In the genomic region with DNA sequence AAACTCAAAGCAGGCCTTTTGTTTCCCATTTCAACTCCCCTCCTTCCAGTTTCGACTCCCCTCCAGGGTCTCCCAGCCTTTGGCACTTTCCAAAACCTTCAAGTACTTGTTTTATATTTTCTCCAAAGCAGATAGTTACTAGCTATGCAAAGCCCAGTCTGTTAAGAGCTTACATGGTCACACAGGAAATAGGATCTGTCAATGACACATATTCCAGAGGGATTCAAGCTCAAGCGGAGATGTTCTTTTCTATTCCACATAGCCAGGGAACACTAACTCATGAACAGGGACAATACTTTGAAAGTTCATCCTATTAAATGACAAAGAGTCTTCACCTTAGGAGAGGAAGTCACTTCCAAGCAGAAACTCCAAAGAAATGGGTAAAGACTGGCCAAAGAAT, we compare ENCODE assay signal across 15 cellular contexts. TPM values are rescaled to one million over a fixed set of nuclear protein-coding genes. Genes with fewer than 3 reads are reported as not detected.
DNase-seq lines count a peak whose midpoint lies in the region; ATAC-seq and TF ChIP-seq lines count a peak whose summit lies in the region.
"Had no signal": no experiment of that assay in that cellular context is flagged by ENCODE, and none has a peak within 500 bp of the region (broad histone marks: within the 10 kb centered on the region; RNA-seq: fewer than 3 reads in every experiment).

No MANE protein-coding gene starts in this region.

- H3K9me3 Mint-ChIP-seq in activated naive CD4-positive, alpha-beta T cell treated with anti-CD3 and anti-CD28 coated beads, Interleukin-2, amount 50 U/mL, for 24 hours = no peaks in the 10 kb centered on the region
- H3K9me3 Mint-ChIP-seq: brain had no signal

- H2AFZ ChIP-seq in fibroblast of lung (ENCODE audit: low read length) (no peak overlapping the region), smooth muscle cell (ENCODE audit: low read depth) (no peak overlapping the region)

- H3K27ac Mint-ChIP-seq in activated naive CD4-positive, alpha-beta T cell treated with anti-CD3 and anti-CD28 coated beads, Interleukin-2, amount 50 U/mL, for 24 hours = peak overlapping the region; percentile 18
- H3K27ac Mint-ChIP-seq: brain had no signal

- no peaks in the 10 kb centered on the region for H3K9me3 ChIP-seq in SJSA1 (replicated peaks)
- H3K9me3 ChIP-seq in fibroblast of lung (ENCODE audit: control insufficient read depth, insufficient read depth, low read depth, low read length) = no peaks in the 10 kb centered on the region
- H3K9me3 ChIP-seq in smooth muscle cell (replicated peaks; ENCODE audit: low read depth) = no peaks in the 10 kb centered on the region

- H3K9ac ChIP-seq in fibroblast of lung (ENCODE audit: insufficient read depth, low read length) = no peak overlapping the region
- peak overlapping the region; percentile 7 for H3K9ac ChIP-seq in smooth muscle cell (ENCODE audit: low read depth)

- peaks cover 47% of the 10 kb centered on the region for H3K79me2 ChIP-seq in fibroblast of lung (ENCODE audit: control insufficient read depth, insufficient read depth, low read length)
- H3K79me2 ChIP-seq in smooth muscle cell (ENCODE audit: low read depth) = peaks cover 28% of the 10 kb centered on the region

- H3K4me3 Mint-ChIP-seq in activated naive CD4-positive, alpha-beta T cell treated with anti-CD3 and anti-CD28 coated beads, Interleukin-2, amount 50 U/mL, for 24 hours = no peak overlapping the region
- H3K4me3 Mint-ChIP-seq: brain had no signal

- ATAC-seq in left colon = no peak

- H3F3A ChIP-seq in smooth muscle cell (ENCODE audit: low read depth) = peaks cover 6% of the 10 kb centered on the region

- no peaks in the 10 kb centered on the region for H3K27me3 Mint-ChIP-seq in activated naive CD4-positive, alpha-beta T cell treated with anti-CD3 and anti-CD28 coated beads, Interleukin-2, amount 50 U/mL, for 24 hours
- H3K27me3 Mint-ChIP-seq: brain had no signal

- TF ChIP-seq CTCF in fibroblast of lung (conservative IDR thresholded peaks at IDR 0.05 in 1 of 2, IDR thresholded peaks at IDR 0.05 in 1 of 2; ENCODE audit: low read depth in 1 of 2, low read length in 2 of 2) (no peak), smooth muscle cell (IDR thresholded peaks at IDR 0.05; ENCODE audit: borderline replicate concordance, insufficient read depth, poor library complexity, severe bottlenecking) (no peak), lower leg skin (IDR thresholded peaks at IDR 0.05) (no peak)

- intact Hi-C loops in left colon (cut with DNase I, micrococcal nuclease) (no loop called here), lower leg skin (cut with DNase I; ENCODE audit: low total_unique reads) (no loop called here)

- H3K4me1 ChIP-seq in SJSA1 (replicated peaks) (peaks cover 19% of the 10 kb centered on the region), fibroblast of lung (ENCODE audit: control insufficient read depth, extremely low read depth, insufficient read depth, low read length) (peaks cover 5% of the 10 kb centered on the region), smooth muscle cell (ENCODE audit: low read depth) (peaks cover 6% of the 10 kb centered on the region)

- H3K36me3 Mint-ChIP-seq in activated naive CD4-positive, alpha-beta T cell treated with anti-CD3 and anti-CD28 coated beads, Interleukin-2, amount 50 U/mL, for 24 hours = peaks cover 22% of the 10 kb centered on the region
- H3K36me3 Mint-ChIP-seq: brain had no signal

- H3K27me3 ChIP-seq in SJSA1 (replicated peaks) = no peaks in the 10 kb centered on the region
- H3K27me3 ChIP-seq in fibroblast of lung (ENCODE audit: control insufficient read depth, insufficient read depth, low read length) = no peaks in the 10 kb centered on the region
- no peaks in the 10 kb centered on the region for H3K27me3 ChIP-seq in smooth muscle cell (ENCODE audit: low read depth)

- H3K4me2 ChIP-seq in fibroblast of lung (ENCODE audit: extremely low read depth, insufficient read depth, low read length) (peak overlapping the region; percentile 46), smooth muscle cell (peak overlapping the region; percentile 62)

- DNase-seq in activated naive CD4-positive, alpha-beta T cell treated with Interleukin-2 at 50 U/mL for 16 hours = no peak
- peak in 1 of 2 experiments; percentile 14 for DNase-seq in SJSA1 (ENCODE audit: low read depth in 1 of 2, low spot score in 2 of 2)
- DNase-seq in fibroblast of lung (ENCODE audit: low read depth in 2 of 2) = peak; percentile 31 to 49
- DNase-seq in smooth muscle cell (lab: John Stamatoyannopoulos, UW; ENCODE audit: unreplicated experiment) = no peak
- DNase-seq in left colon = no peak
- no peak for DNase-seq in lower leg skin (ENCODE audit: low spot score in 2 of 2)
- DNase-seq in LoVo (ENCODE audit: low spot score) = no peak
- DNase-seq: AML-193, DMS53, NCI-H2107, posterior cingulate gyrus had no signal

- H3K4me1 Mint-ChIP-seq in activated naive CD4-positive, alpha-beta T cell treated with anti-CD3 and anti-CD28 coated beads, Interleukin-2, amount 50 U/mL, for 24 hours = peaks cover 82% of the 10 kb centered on the region

- H3K27ac ChIP-seq in SJSA1 (peak overlapping the region; percentile 76), fibroblast of lung (ENCODE audit: insufficient read depth, low read length) (peak overlapping the region; percentile 62), smooth muscle cell (ENCODE audit: low read depth) (peak overlapping the region; percentile 89)
- H3K27ac ChIP-seq: SK-N-MC, VCaP had no signal

- 65% methylated on average over 2 of the region's 2 CpGs for WGBS in smooth muscle cell (ENCODE audit: low lambda C conversion rate)
- 89 to 99% methylated on average over 2 of the region's 2 CpGs for WGBS in lower leg skin, 2 donors

- no peak overlapping the region for H3K4me3 ChIP-seq in SJSA1
- no peak overlapping the region for H3K4me3 ChIP-seq in fibroblast of lung (replicated peaks in 1 of 4; ENCODE audit: control extremely low read depth in 1 of 4, insufficient read depth in 1 of 4, low read depth in 3 of 4, low read length in 4 of 4)
- H3K4me3 ChIP-seq in smooth muscle cell = no peak overlapping the region
- no peak overlapping the region for H3K4me3 ChIP-seq in lower leg skin (ENCODE audit: low read depth, poor library complexity, severe bottlenecking)
- H3K4me3 ChIP-seq: SK-N-MC had no signal

- H3K36me3 ChIP-seq in SJSA1 (peaks cover 5% of the 10 kb centered on the region; the same call in 1 of the 2 replicates), fibroblast of lung (ENCODE audit: control insufficient read depth, insufficient read depth, low read length) (no peaks in the 10 kb centered on the region), smooth muscle cell (ENCODE audit: low read depth) (no peaks in the 10 kb centered on the region)

- H4K20me1 ChIP-seq in fibroblast of lung (ENCODE audit: control insufficient read depth, extremely low read depth, insufficient read depth, low read length) = no peaks in the 10 kb centered on the region
- peaks cover 28% of the 10 kb centered on the region for H4K20me1 ChIP-seq in smooth muscle cell (ENCODE audit: low read depth)

- TF ChIP-seq POLR2A in lower leg skin (IDR thresholded peaks at IDR 0.05) = no peak

RNA-seq across cellular contexts. Expression of a gene that starts 18.6 kb away (rescaled TPM):
- total RNA-seq in SJSA1 (2014; rRNA removed; shearing (Covaris generic)) = 50.6 and 53.7 TPM in 2 replicates
- total RNA-seq in fibroblast of lung = 64.2 and 87.4 TPM in 2 replicates
- polyA plus RNA-seq in fibroblast of lung = 56.8 and 65.0 TPM in 2 replicates
- 53.4 and 61.0 TPM in 2 replicates for polyA plus RNA-seq in fibroblast of lung (2012)
- 5.3 and 7.1 TPM in 2 replicates for polyA minus RNA-seq in fibroblast of lung (ENCODE audit: low replicate concordance)
- 45.4 and 59.1 TPM in 2 replicates for total RNA-seq in smooth muscle cell
- 34.6 and 40.3 TPM in 2 replicates for polyA plus RNA-seq in smooth muscle cell
- total RNA-seq in left colon = 100 to 1,000 TPM; 210 to 246 TPM
- total RNA-seq in lower leg skin = 10 to 100 TPM; 38.7 to 42.9 (median 41.3) TPM

Comparison
In these comparisons a context has a peak if more than half of its experiments do, and no peak if none do; other contexts are left out.
1. DNase-seq: peak in fibroblast of lung (2 of 2); none in activated naive CD4-positive, alpha-beta T cell treated with Interleukin-2 at 50 U/mL for 16 hours (single experiment), smooth muscle cell (single experiment), left colon (0 of 2), lower leg skin (0 of 2) and LoVo (single experiment).
2. Peak in every context shown above with its lines, with median percentiles within 50 percentile points of each other: H3K27ac ChIP-seq.